Comparison of ENCODE assay signal across 1 cellular context in genomic region chr4:78565971-78566372, GRCh38.
TF ChIP-seq lines count a peak whose summit lies in the region.

No MANE protein-coding gene starts in this region.

TF ChIP-seq in K562, 482 proteins besides CTCF, POLR2A, EP300 and RAD21:
- TF ChIP-seq TCF15 (CRISPR knock-in tag; IDR thresholded peaks at IDR 0.05), result no peak
- no peak for TF ChIP-seq SMC3 (conservative IDR thresholded peaks at IDR 0.05; ENCODE audit: insufficient read depth, low read depth, low read length)
- peak; percentile 60 for TF ChIP-seq ATF3 (IDR thresholded peaks at IDR 0.05)
- TF ChIP-seq ATF3 (CRISPR knock-in tag; conservative IDR thresholded peaks at IDR 0.05), result no peak
- TF ChIP-seq EHMT2 (IDR thresholded peaks at IDR 0.05), result no peak
- no peak for TF ChIP-seq BRF1 (IDR thresholded peaks at IDR 0.05; ENCODE audit: borderline replicate concordance, extremely low read depth, insufficient read length)
- no peak for TF ChIP-seq ZNF277 (CRISPR knock-in tag; IDR thresholded peaks at IDR 0.05; ENCODE audit: borderline replicate concordance)
- no peak for TF ChIP-seq RBM39 (optimal IDR thresholded peaks at IDR 0.05; ENCODE audit: low read depth, low read length)
- no peak for TF ChIP-seq CHD4 (IDR thresholded peaks at IDR 0.05; ENCODE audit: insufficient read depth, insufficient replicate concordance, low read depth, low read length, poor library complexity, severe bottlenecking)
- TF ChIP-seq MLX (CRISPR knock-in tag; conservative IDR thresholded peaks at IDR 0.05), result no peak
- no peak for TF ChIP-seq NFRKB (IDR thresholded peaks at IDR 0.05; ENCODE audit: low read depth)
- TF ChIP-seq HMGN3 (IDR thresholded peaks at IDR 0.05; ENCODE audit: borderline replicate concordance, extremely low read depth, insufficient read length, low read depth, low read length), result no peak
- no peak for TF ChIP-seq ZNF589 (CRISPR knock-in tag; IDR thresholded peaks at IDR 0.05; ENCODE audit: low read depth)
- TF ChIP-seq TEAD2 (tag; IDR thresholded peaks at IDR 0.05), result no peak
- TF ChIP-seq PKNOX1 (IDR thresholded peaks at IDR 0.05), result peak; percentile 71
